In the genomic region with DNA sequence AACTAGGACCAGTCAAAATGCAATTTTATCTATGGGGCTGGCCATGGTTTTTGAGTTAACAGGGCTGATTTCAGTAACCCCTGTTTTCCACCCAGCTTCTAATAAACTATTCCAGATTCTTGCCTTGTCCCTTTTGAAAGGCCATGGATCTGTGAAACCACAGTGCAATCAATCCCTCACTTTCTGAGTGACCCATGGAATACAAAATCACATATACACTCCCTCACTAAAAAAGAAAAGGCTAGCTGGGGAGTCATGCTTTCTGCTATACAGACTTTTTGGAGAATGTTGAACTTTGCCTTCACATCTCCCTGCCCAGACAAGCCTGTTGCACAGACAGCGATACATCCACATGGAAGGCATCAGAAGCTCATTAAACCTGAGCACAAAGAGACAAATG, we compare ENCODE assay signal across 24 cellular contexts.
"Had no signal": no experiment of that assay in that cellular context is flagged by ENCODE, and none has a peak within 500 bp of the region (broad histone marks: within the 10 kb centered on the region; RNA-seq: fewer than 3 reads in every experiment).

No MANE protein-coding gene starts in this region.

- H3K9me3 ChIP-seq: MG63 had no signal

- H3K27ac ChIP-seq: SK-N-MC, VCaP had no signal

- H3K36me3 ChIP-seq: MG63 had no signal

- DNase-seq: activated CD4-positive, alpha-beta T cell treated with anti-CD3 and anti-CD28 coated beads, Interleukin-2, amount 50 U/mL, for 1 hour; activated CD4-positive, CD25-positive, alpha-beta regulatory T cell; activated CD8-positive, alpha-beta memory T cell treated with anti-CD3 and anti-CD28 coated beads, Interleukin-2, amount 50 U/mL, for 4 hours; activated CD8-positive, alpha-beta T cell treated with anti-CD3 and anti-CD28 coated beads for 36 hours; activated effector memory CD4-positive, alpha-beta T cell treated with Interleukin-2 at 50 U/mL for 16 hours; activated naive CD4-positive, alpha-beta T cell; activated T-cell treated with anti-CD3 and anti-CD28 coated beads, Interleukin-2, amount 50 U/mL, for 72 hours; amniotic stem cell; caudate nucleus; MG63; NCI-H1105; NCI-H1436; NCI-H1694 treated with DMSO at 0.1 percent for 48 hours; NCI-H2081; NCI-H510A treated with DMSO at 0.1 percent for 48 hours; NCI-H69; NK-92 treated with Interleukin-12 subunit alpha and Interleukin-12 subunit beta, amount 100 ng/mL, for 24 hours; OCI-M1; RPMI8226; T-cell; T-helper 2 cell; T1000 had no signal

- H3K4me3 ChIP-seq: MG63, SK-N-MC had no signal

- H3K27me3 ChIP-seq: MG63 had no signal
